11 cellular contexts compared by ENCODE assay signal in genomic region chr4:10684631-10685030, GRCh38. TPM values are rescaled to one million over a fixed set of nuclear protein-coding genes. Genes with fewer than 3 reads are reported as not detected.
DNase-seq lines count a peak whose midpoint lies in the region; ATAC-seq and TF ChIP-seq lines count a peak whose summit lies in the region.
"Had no signal": no experiment of that assay in that cellular context is flagged by ENCODE, and none has a peak within 500 bp of the region (broad histone marks: within the 10 kb centered on the region; RNA-seq: fewer than 3 reads in every experiment).

Gene CLNK (minus strand): TSS chr4:10684768. CDS start chr4:10667869, 16,899 bp downstream.

- H3K79me2 ChIP-seq in GM23338 (replicated peaks; ENCODE audit: insufficient read depth): no peaks in the 10 kb centered on the region

- H3K9me2 ChIP-seq in GM23338 (ENCODE audit: insufficient read depth): 0 out of 2 replicates have a peak, but pooled peaks cover 9% of the 10 kb centered on the region

- no peak within 1 kb of the TSS for H3K4me2 ChIP-seq in GM23338

- H3F3A ChIP-seq in GM23338 (replicated peaks; ENCODE audit: low read depth): no peaks in the 10 kb centered on the region

- H3K27ac ChIP-seq in GM23338 (ENCODE audit: low read depth) (no peak within 1 kb of the TSS), neutrophil (peak within 1 kb of the TSS; percentile 45)
- H3K27ac ChIP-seq: RWPE1 had no signal

- H2AFZ ChIP-seq in GM23338: 0 out of 2 replicates have a peak within 1 kb of the TSS, but pooled peaks have one; percentile 32

- H3K4me1 Mint-ChIP-seq in GM23338: peaks cover 12% of the 10 kb centered on the region; the same call in 2 of the 3 replicates

- no peak for TF ChIP-seq CTCF in GM23338 (conservative IDR thresholded peaks at IDR 0.05; ENCODE audit: low read depth in 2 of 2)
- TF ChIP-seq CTCF in neutrophil (IDR thresholded peaks at IDR 0.05): no peak

- H3K4me3 ChIP-seq in GM23338 (no peak within 1 kb of the TSS), neutrophil (ENCODE audit: low read depth in 1 of 2, low read length in 1 of 2) (no peak within 1 kb of the TSS)

- no peaks in the 10 kb centered on the region for H3K27me3 Mint-ChIP-seq in GM23338 (ENCODE audit: insufficient read depth, low read depth, poor library complexity)

- H3K27me3 ChIP-seq in GM23338 (ENCODE audit: insufficient read depth) (no peaks in the 10 kb centered on the region), neutrophil (no peaks in the 10 kb centered on the region)

- H3K4me3 Mint-ChIP-seq in GM23338: no peak within 1 kb of the TSS

- no peaks in the 10 kb centered on the region for H4K20me1 ChIP-seq in GM23338 (replicated peaks; ENCODE audit: insufficient read depth)

- no peaks in the 10 kb centered on the region for H3K36me3 Mint-ChIP-seq in GM23338 (ENCODE audit: low read depth)

- H3K36me3 ChIP-seq in GM23338 (ENCODE audit: insufficient read depth): no peaks in the 10 kb centered on the region
- H3K36me3 ChIP-seq in neutrophil: no peaks in the 10 kb centered on the region

- no peaks in the 10 kb centered on the region for H3K9me3 ChIP-seq in neutrophil

- no peaks in the 10 kb centered on the region for H3K4me1 ChIP-seq in GM23338 (ENCODE audit: insufficient read depth)
- peaks cover 7 to 24% of the 10 kb centered on the region in 2 experiments for H3K4me1 ChIP-seq in neutrophil (ENCODE audit: control insufficient read depth in 1 of 2, insufficient read depth in 1 of 2, low read depth in 1 of 2, low read length in 1 of 2)

- DNase-seq in GM23338 (ENCODE audit: low spot score) (no peak), pons (ENCODE audit: low spot score) (no peak), NCI-H2227 treated with DMSO at 0.1 percent for 48 hours (lab: John Stamatoyannopoulos, UW) (no peak)
- DNase-seq in activated CD8-positive, alpha-beta memory T cell treated with anti-CD3 and anti-CD28 coated beads for 24 hours: no peak
- DNase-seq: activated T-cell treated with anti-CD3 and anti-CD28 coated beads for 4 hours, hippocampal formation had no signal

- ATAC-seq in GM19025 (IDR thresholded peaks at IDR 0.05; ENCODE audit: low read depth, unreplicated experiment) (peak; percentile 82), GM23338 (no peak), HG03457 (IDR thresholded peaks at IDR 0.05; ENCODE audit: unreplicated experiment) (peak; percentile 92)

- no peak within 1 kb of the TSS for H3K27ac Mint-ChIP-seq in GM23338

- H3K9me3 Mint-ChIP-seq in GM23338: no peaks in the 10 kb centered on the region

TF ChIP-seq in GM23338, 12 proteins besides CTCF, POLR2A, EP300 and RAD21 (continues in another document):
- TF ChIP-seq ZNF331 (CRISPR knock-in tag; IDR thresholded peaks at IDR 0.05; ENCODE audit: low read depth) (no peak), REST (IDR thresholded peaks at IDR 0.05; ENCODE audit: unreplicated experiment) (no peak), CREB1 (CRISPR knock-in tag; IDR thresholded peaks at IDR 0.05; ENCODE audit: low read depth) (no peak), ZNF114 (CRISPR knock-in tag; IDR thresholded peaks at IDR 0.05) (no peak), EZH2 (IDR thresholded peaks at IDR 0.05; ENCODE audit: low read depth, unreplicated experiment) (no peak), JUNB (IDR thresholded peaks at IDR 0.05; ENCODE audit: unreplicated experiment) (no peak), EZH2phosphoT487 (IDR thresholded peaks at IDR 0.05; ENCODE audit: unreplicated experiment) (no peak), POLR2AphosphoS5 (IDR thresholded peaks at IDR 0.05; ENCODE audit: low read depth) (no peak), STAT1 (IDR thresholded peaks at IDR 0.05; ENCODE audit: unreplicated experiment) (no peak)
- TF ChIP-seq, protein P1, sequence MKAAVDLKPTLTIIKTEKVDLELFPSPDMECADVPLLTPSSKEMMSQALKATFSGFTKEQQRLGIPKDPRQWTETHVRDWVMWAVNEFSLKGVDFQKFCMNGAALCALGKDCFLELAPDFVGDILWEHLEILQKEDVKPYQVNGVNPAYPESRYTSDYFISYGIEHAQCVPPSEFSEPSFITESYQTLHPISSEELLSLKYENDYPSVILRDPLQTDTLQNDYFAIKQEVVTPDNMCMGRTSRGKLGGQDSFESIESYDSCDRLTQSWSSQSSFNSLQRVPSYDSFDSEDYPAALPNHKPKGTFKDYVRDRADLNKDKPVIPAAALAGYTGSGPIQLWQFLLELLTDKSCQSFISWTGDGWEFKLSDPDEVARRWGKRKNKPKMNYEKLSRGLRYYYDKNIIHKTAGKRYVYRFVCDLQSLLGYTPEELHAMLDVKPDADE (IDR thresholded peaks at IDR 0.05): no peak

RNA-seq across cellular contexts. Expression of gene CLNK, which starts in this region (rescaled TPM):
- total RNA-seq in GM23338 (2014; rRNA removed; shearing (Covaris generic)): not detected in 2 replicates
- polyA plus RNA-seq in GM23338 (2016; fragmentation: Nextera tagmentation; extraction: Ambion mirVana): not detected in 2 replicates
- polyA plus RNA-seq: neural cell had no signal
